30 cellular contexts compared by ENCODE assay signal in genomic region chr16:86052115-86052670, GRCh38.
"Had no signal": no experiment of that assay in that cellular context is flagged by ENCODE, and none has a peak within 500 bp of the region (broad histone marks: within the 10 kb centered on the region; RNA-seq: fewer than 3 reads in every experiment).

No MANE protein-coding gene starts in this region.

- H3K27me3 ChIP-seq: ascending aorta, cardiac muscle cell had no signal

- H3K4me1 ChIP-seq: ascending aorta, breast epithelium had no signal

- H3K27ac Mint-ChIP-seq: activated CD4-positive, alpha-beta memory T cell treated with anti-CD3 and anti-CD28 coated beads for 36 hours; activated CD4-positive, alpha-beta T cell treated with anti-CD3 and anti-CD28 coated beads for 36 hours; activated CD4-positive, alpha-beta T cell treated with anti-CD3 and anti-CD28 coated beads, Interleukin-2, amount 10 ng/mL, durations not matched to agents 24 days and 14 days; activated CD8-positive, alpha-beta memory T cell treated with anti-CD3 and anti-CD28 coated beads, Interleukin-2, amount 10 ng/mL, durations not matched to agents 7 days and 5 days; activated CD8-positive, alpha-beta T cell treated with anti-CD3 and anti-CD28 coated beads, Interleukin-2, amount 10 ng/mL, durations not matched to agents 7 days and 5 days; activated naive CD4-positive, alpha-beta T cell treated with anti-CD3 and anti-CD28 coated beads for 36 hours; activated naive CD4-positive, alpha-beta T cell treated with anti-CD3 and anti-CD28 coated beads, Interleukin-2, amount 50 U/mL, for 72 hours; activated naive CD8-positive, alpha-beta T cell treated with anti-CD3 and anti-CD28 coated beads, Interleukin-2, amount 10 ng/mL, durations not matched to agents 7 days and 5 days; activated T-helper 1 cell treated with anti-CD3 and anti-CD28 coated beads, Interleukin-12 subunit alpha, Interleukin-12 subunit beta, Interleukin-2, Interleukin-4 antibody, amounts not matched to agents 30 ng/mL and 10 ng/mL and 1 ng/mL, durations not matched to agents 14 hours and 24 hours and 36 hours; activated T-helper 2 cell treated with anti-CD3 and anti-CD28 coated beads, Interferon-gamma antibody, Interleukin-2, Interleukin-4, amounts not matched to agents 10 μg/mL and 5 μg/mL and 100 μg/mL, durations not matched to agents 14 hours and 24 hours and 36 hours; dendritic cell treated with granulocyte-macrophage colony-stimulating factor and Interleukin-4, amounts not matched to agents 40 ng/mL and 50 ng/mL, for 4 days; endodermal cell had no signal

- H3K27ac ChIP-seq: ascending aorta, breast epithelium, cardiac muscle cell, coronary artery, dorsolateral prefrontal cortex had no signal

- H3K9me3 ChIP-seq: ascending aorta, breast epithelium had no signal

- H3K36me3 ChIP-seq: ascending aorta, breast epithelium, cardiac muscle cell had no signal

- DNase-seq: activated CD4-positive, alpha-beta memory T cell treated with anti-CD3 and anti-CD28 coated beads for 36 hours; activated CD4-positive, alpha-beta T cell treated with anti-CD3 and anti-CD28 coated beads for 36 hours; activated CD4-positive, alpha-beta T cell treated with anti-CD3 and anti-CD28 coated beads, Interleukin-2, amount 10 ng/mL, durations not matched to agents 24 days and 14 days; activated CD4-positive, CD25-positive, alpha-beta regulatory T cell; activated CD4-positive, CD25-positive, alpha-beta regulatory T cell treated with anti-CD3 and anti-CD28 coated beads, Interleukin-2, amount 50 U/mL, for 72 hours; activated CD8-positive, alpha-beta memory T cell treated with anti-CD3 and anti-CD28 coated beads, Interleukin-2, amount 10 ng/mL, durations not matched to agents 7 days and 5 days; activated CD8-positive, alpha-beta memory T cell treated with anti-CD3 and anti-CD28 coated beads, Interleukin-2, amount 50 U/mL, for 4 hours; activated CD8-positive, alpha-beta T cell treated with anti-CD3 and anti-CD28 coated beads, Interleukin-2, amount 10 ng/mL, durations not matched to agents 7 days and 5 days; activated effector memory CD4-positive, alpha-beta T cell treated with anti-CD3 and anti-CD28 coated beads, Interleukin-2, amount 50 U/mL, for 16 hours; activated naive CD4-positive, alpha-beta T cell treated with anti-CD3 and anti-CD28 coated beads for 36 hours; activated naive CD8-positive, alpha-beta T cell treated with anti-CD3 and anti-CD28 coated beads, Interleukin-2, amount 10 ng/mL, durations not matched to agents 7 days and 5 days; activated T-cell treated with anti-CD3 and anti-CD28 coated beads, Interleukin-2, amount 50 U/mL, for 1 hour; activated T-cell treated with anti-CD3 and anti-CD28 coated beads, Interleukin-2, amount 50 U/mL, for 48 hours; central memory CD4-positive, alpha-beta T cell; cerebellar nuclear complex; effector memory CD4-positive, alpha-beta T cell; endodermal cell; foreskin fibroblast; T-helper 2 cell had no signal

- H3K4me1 Mint-ChIP-seq: activated CD4-positive, alpha-beta T cell treated with anti-CD3 and anti-CD28 coated beads for 36 hours; activated CD4-positive, alpha-beta T cell treated with anti-CD3 and anti-CD28 coated beads, Interleukin-2, amount 10 ng/mL, durations not matched to agents 24 days and 14 days; activated CD8-positive, alpha-beta memory T cell treated with anti-CD3 and anti-CD28 coated beads, Interleukin-2, amount 10 ng/mL, durations not matched to agents 7 days and 5 days had no signal

- ATAC-seq: activated CD4-positive, alpha-beta T cell treated with anti-CD3 and anti-CD28 coated beads for 36 hours; activated CD8-positive, alpha-beta memory T cell treated with anti-CD3 and anti-CD28 coated beads, Interleukin-2, amount 10 ng/mL, durations not matched to agents 7 days and 5 days; activated CD8-positive, alpha-beta T cell treated with anti-CD3 and anti-CD28 coated beads, Interleukin-2, amount 10 ng/mL, durations not matched to agents 7 days and 5 days; activated naive CD4-positive, alpha-beta T cell treated with anti-CD3 and anti-CD28 coated beads, Interleukin-2, amount 50 U/mL, for 72 hours; esophagus mucosa had no signal

- H3K9me3 Mint-ChIP-seq: activated CD4-positive, alpha-beta memory T cell treated with anti-CD3 and anti-CD28 coated beads for 36 hours; activated CD4-positive, alpha-beta T cell treated with anti-CD3 and anti-CD28 coated beads, Interleukin-2, amount 10 ng/mL, durations not matched to agents 24 days and 14 days; activated naive CD4-positive, alpha-beta T cell treated with anti-CD3 and anti-CD28 coated beads for 36 hours; activated naive CD4-positive, alpha-beta T cell treated with anti-CD3 and anti-CD28 coated beads, Interleukin-2, amount 50 U/mL, for 72 hours; activated naive CD8-positive, alpha-beta T cell treated with anti-CD3 and anti-CD28 coated beads, Interleukin-2, amount 10 ng/mL, durations not matched to agents 7 days and 5 days; activated T-helper 1 cell treated with anti-CD3 and anti-CD28 coated beads, Interleukin-12 subunit alpha, Interleukin-12 subunit beta, Interleukin-2, Interleukin-4 antibody, amounts not matched to agents 30 ng/mL and 10 ng/mL and 1 ng/mL, durations not matched to agents 14 hours and 24 hours and 36 hours; activated T-helper 2 cell treated with anti-CD3 and anti-CD28 coated beads, Interferon-gamma antibody, Interleukin-2, Interleukin-4, amounts not matched to agents 10 μg/mL and 5 μg/mL and 100 μg/mL, durations not matched to agents 14 hours and 24 hours and 36 hours; dendritic cell treated with granulocyte-macrophage colony-stimulating factor and Interleukin-4, amounts not matched to agents 40 ng/mL and 50 ng/mL, for 4 days; endodermal cell had no signal

- H3K4me3 Mint-ChIP-seq: activated CD4-positive, alpha-beta memory T cell treated with anti-CD3 and anti-CD28 coated beads for 36 hours; activated CD4-positive, alpha-beta T cell treated with anti-CD3 and anti-CD28 coated beads for 36 hours; activated CD4-positive, alpha-beta T cell treated with anti-CD3 and anti-CD28 coated beads, Interleukin-2, amount 10 ng/mL, durations not matched to agents 24 days and 14 days; activated CD8-positive, alpha-beta memory T cell treated with anti-CD3 and anti-CD28 coated beads, Interleukin-2, amount 10 ng/mL, durations not matched to agents 7 days and 5 days; activated CD8-positive, alpha-beta T cell treated with anti-CD3 and anti-CD28 coated beads, Interleukin-2, amount 10 ng/mL, durations not matched to agents 7 days and 5 days; activated naive CD4-positive, alpha-beta T cell treated with anti-CD3 and anti-CD28 coated beads for 36 hours; activated naive CD8-positive, alpha-beta T cell treated with anti-CD3 and anti-CD28 coated beads, Interleukin-2, amount 10 ng/mL, durations not matched to agents 7 days and 5 days; activated T-helper 1 cell treated with anti-CD3 and anti-CD28 coated beads, Interleukin-12 subunit alpha, Interleukin-12 subunit beta, Interleukin-2, Interleukin-4 antibody, amounts not matched to agents 30 ng/mL and 10 ng/mL and 1 ng/mL, durations not matched to agents 14 hours and 24 hours and 36 hours; brain; dendritic cell treated with granulocyte-macrophage colony-stimulating factor and Interleukin-4, amounts not matched to agents 40 ng/mL and 50 ng/mL, for 4 days; endodermal cell had no signal

- H3K36me3 Mint-ChIP-seq: activated CD4-positive, alpha-beta memory T cell treated with anti-CD3 and anti-CD28 coated beads for 36 hours; activated CD8-positive, alpha-beta memory T cell treated with anti-CD3 and anti-CD28 coated beads, Interleukin-2, amount 10 ng/mL, durations not matched to agents 7 days and 5 days; activated naive CD4-positive, alpha-beta T cell treated with anti-CD3 and anti-CD28 coated beads, Interleukin-2, amount 50 U/mL, for 72 hours; activated naive CD8-positive, alpha-beta T cell treated with anti-CD3 and anti-CD28 coated beads, Interleukin-2, amount 10 ng/mL, durations not matched to agents 7 days and 5 days; brain had no signal

- H3K4me3 ChIP-seq: ascending aorta, cardiac muscle cell, coronary artery, dorsolateral prefrontal cortex had no signal
